ENCODE assay signal across 1 cellular context in the genomic region with DNA sequence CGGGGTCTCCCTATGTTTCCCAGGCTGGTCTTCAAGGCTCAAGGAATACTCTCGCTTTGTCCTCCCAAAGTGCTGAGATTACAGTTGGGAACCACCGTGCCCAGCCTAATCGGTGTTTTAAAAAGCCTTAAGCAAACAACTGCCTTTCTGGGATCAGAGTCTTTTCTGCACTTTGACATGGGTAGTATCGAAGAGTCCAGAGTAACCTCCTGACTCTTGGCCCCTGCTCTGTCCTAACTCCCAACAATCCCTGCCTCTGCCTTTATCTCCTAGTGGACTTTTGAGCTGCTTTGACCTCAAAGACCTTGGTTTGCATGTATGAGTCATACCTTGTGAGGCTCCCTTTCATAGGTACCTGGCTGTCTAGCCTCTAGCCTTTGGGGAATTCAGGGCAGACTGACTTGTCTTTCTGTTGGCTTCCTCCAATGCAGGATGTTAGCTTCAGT.
A peak's percentile ranks its signal among the peaks of the same experiment; 100 is the strongest.
TF ChIP-seq lines count a peak whose summit lies in the region.

No MANE protein-coding gene starts in this region.

TF ChIP-seq in HepG2, 621 proteins besides CTCF, POLR2A, EP300 and RAD21 (continued from another document and continues in another):
- TF ChIP-seq, protein P1, sequence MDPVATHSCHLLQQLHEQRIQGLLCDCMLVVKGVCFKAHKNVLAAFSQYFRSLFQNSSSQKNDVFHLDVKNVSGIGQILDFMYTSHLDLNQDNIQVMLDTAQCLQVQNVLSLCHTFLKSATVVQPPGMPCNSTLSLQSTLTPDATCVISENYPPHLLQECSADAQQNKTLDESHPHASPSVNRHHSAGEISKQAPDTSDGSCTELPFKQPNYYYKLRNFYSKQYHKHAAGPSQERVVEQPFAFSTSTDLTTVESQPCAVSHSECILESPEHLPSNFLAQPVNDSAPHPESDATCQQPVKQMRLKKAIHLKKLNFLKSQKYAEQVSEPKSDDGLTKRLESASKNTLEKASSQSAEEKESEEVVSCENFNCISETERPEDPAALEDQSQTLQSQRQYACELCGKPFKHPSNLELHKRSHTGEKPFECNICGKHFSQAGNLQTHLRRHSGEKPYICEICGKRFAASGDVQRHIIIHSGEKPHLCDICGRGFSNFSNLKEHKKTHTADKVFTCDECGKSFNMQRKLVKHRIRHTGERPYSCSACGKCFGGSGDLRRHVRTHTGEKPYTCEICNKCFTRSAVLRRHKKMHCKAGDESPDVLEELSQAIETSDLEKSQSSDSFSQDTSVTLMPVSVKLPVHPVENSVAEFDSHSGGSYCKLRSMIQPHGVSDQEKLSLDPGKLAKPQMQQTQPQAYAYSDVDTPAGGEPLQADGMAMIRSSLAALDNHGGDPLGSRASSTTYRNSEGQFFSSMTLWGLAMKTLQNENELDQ (CRISPR knock-in tag; IDR thresholded peaks at IDR 0.05; ENCODE audit: borderline replicate concordance) = no peak
- TF ChIP-seq CHD2 (IDR thresholded peaks at IDR 0.05; ENCODE audit: low read depth, low read length) (no peak; the same call in 1 of the 2 replicates), ZNF776 (CRISPR knock-in tag; IDR thresholded peaks at IDR 0.05) (no peak), HMGXB4 (CRISPR knock-in tag; IDR thresholded peaks at IDR 0.05; ENCODE audit: borderline replicate concordance in 1 of 2, low read depth in 1 of 2) (peak in 1 of 2 experiments; percentile 42; a peak in 1 of 4 replicates), ZBTB21 (CRISPR knock-in tag; IDR thresholded peaks at IDR 0.05) (peak; percentile 36; the same call in 1 of the 2 replicates), KIAA2018 (CRISPR knock-in tag; IDR thresholded peaks at IDR 0.05; ENCODE audit: borderline replicate concordance) (no peak), ZNF20 (CRISPR knock-in tag; IDR thresholded peaks at IDR 0.05) (no peak), ZNF747 (CRISPR knock-in tag; IDR thresholded peaks at IDR 0.05; ENCODE audit: borderline replicate concordance) (no peak), TCF7L2 (IDR thresholded peaks at IDR 0.05; ENCODE audit: low read depth, low read length) (0 out of 2 replicates have a peak, but pooled peaks have one; percentile 17), ARID5B (CRISPR knock-in tag; IDR thresholded peaks at IDR 0.05) (peak; percentile 97), U2AF2 (IDR thresholded peaks at IDR 0.05; ENCODE audit: low read depth, low read length) (no peak), ZNF501 (CRISPR knock-in tag; IDR thresholded peaks at IDR 0.05) (no peak), GATAD1 (CRISPR knock-in tag; IDR thresholded peaks at IDR 0.05) (peak; percentile 72), CCDC6 (CRISPR knock-in tag; IDR thresholded peaks at IDR 0.05) (peak; percentile 66; the same call in 1 of the 2 replicates), POLR2G (IDR thresholded peaks at IDR 0.05; ENCODE audit: low read depth, low read length) (peak; percentile 69), TOE1 (CRISPR knock-in tag; IDR thresholded peaks at IDR 0.05) (no peak), NFKB2 (CRISPR knock-in tag; IDR thresholded peaks at IDR 0.05; ENCODE audit: borderline replicate concordance) (no peak), ZNF841 (CRISPR knock-in tag; IDR thresholded peaks at IDR 0.05; ENCODE audit: borderline replicate concordance) (no peak), ZNF225 (CRISPR knock-in tag; IDR thresholded peaks at IDR 0.05) (no peak)
- TF ChIP-seq, protein P2, sequence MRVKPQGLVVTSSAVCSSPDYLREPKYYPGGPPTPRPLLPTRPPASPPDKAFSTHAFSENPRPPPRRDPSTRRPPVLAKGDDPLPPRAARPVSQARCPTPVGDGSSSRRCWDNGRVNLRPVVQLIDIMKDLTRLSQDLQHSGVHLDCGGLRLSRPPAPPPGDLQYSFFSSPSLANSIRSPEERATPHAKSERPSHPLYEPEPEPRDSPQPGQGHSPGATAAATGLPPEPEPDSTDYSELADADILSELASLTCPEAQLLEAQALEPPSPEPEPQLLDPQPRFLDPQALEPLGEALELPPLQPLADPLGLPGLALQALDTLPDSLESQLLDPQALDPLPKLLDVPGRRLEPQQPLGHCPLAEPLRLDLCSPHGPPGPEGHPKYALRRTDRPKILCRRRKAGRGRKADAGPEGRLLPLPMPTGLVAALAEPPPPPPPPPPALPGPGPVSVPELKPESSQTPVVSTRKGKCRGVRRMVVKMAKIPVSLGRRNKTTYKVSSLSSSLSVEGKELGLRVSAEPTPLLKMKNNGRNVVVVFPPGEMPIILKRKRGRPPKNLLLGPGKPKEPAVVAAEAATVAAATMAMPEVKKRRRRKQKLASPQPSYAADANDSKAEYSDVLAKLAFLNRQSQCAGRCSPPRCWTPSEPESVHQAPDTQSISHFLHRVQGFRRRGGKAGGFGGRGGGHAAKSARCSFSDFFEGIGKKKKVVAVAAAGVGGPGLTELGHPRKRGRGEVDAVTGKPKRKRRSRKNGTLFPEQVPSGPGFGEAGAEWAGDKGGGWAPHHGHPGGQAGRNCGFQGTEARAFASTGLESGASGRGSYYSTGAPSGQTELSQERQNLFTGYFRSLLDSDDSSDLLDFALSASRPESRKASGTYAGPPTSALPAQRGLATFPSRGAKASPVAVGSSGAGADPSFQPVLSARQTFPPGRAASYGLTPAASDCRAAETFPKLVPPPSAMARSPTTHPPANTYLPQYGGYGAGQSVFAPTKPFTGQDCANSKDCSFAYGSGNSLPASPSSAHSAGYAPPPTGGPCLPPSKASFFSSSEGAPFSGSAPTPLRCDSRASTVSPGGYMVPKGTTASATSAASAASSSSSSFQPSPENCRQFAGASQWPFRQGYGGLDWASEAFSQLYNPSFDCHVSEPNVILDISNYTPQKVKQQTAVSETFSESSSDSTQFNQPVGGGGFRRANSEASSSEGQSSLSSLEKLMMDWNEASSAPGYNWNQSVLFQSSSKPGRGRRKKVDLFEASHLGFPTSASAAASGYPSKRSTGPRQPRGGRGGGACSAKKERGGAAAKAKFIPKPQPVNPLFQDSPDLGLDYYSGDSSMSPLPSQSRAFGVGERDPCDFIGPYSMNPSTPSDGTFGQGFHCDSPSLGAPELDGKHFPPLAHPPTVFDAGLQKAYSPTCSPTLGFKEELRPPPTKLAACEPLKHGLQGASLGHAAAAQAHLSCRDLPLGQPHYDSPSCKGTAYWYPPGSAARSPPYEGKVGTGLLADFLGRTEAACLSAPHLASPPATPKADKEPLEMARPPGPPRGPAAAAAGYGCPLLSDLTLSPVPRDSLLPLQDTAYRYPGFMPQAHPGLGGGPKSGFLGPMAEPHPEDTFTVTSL (CRISPR knock-in tag; IDR thresholded peaks at IDR 0.05; ENCODE audit: borderline replicate concordance) = peak; percentile 90; the same call in 1 of the 2 replicates
- TF ChIP-seq, protein P3, sequence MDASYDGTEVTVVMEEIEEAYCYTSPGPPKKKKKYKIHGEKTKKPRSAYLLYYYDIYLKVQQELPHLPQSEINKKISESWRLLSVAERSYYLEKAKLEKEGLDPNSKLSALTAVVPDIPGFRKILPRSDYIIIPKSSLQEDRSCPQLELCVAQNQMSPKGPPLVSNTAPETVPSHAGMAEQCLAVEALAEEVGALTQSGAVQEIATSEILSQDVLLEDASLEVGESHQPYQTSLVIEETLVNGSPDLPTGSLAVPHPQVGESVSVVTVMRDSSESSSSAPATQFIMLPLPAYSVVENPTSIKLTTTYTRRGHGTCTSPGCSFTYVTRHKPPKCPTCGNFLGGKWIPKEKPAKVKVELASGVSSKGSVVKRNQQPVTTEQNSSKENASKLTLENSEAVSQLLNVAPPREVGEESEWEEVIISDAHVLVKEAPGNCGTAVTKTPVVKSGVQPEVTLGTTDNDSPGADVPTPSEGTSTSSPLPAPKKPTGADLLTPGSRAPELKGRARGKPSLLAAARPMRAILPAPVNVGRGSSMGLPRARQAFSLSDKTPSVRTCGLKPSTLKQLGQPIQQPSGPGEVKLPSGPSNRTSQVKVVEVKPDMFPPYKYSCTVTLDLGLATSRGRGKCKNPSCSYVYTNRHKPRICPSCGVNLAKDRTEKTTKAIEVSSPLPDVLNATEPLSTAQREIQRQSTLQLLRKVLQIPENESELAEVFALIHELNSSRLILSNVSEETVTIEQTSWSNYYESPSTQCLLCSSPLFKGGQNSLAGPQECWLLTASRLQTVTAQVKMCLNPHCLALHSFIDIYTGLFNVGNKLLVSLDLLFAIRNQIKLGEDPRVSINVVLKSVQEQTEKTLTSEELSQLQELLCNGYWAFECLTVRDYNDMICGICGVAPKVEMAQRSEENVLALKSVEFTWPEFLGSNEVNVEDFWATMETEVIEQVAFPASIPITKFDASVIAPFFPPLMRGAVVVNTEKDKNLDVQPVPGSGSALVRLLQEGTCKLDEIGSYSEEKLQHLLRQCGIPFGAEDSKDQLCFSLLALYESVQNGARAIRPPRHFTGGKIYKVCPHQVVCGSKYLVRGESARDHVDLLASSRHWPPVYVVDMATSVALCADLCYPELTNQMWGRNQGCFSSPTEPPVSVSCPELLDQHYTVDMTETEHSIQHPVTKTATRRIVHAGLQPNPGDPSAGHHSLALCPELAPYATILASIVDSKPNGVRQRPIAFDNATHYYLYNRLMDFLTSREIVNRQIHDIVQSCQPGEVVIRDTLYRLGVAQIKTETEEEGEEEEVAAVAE (CRISPR knock-in tag; IDR thresholded peaks at IDR 0.05; ENCODE audit: borderline replicate concordance) = peak; percentile 50; the same call in 1 of the 2 replicates
